Comparison of ENCODE assay signal across 7 cellular contexts in genomic region chr16:424033-424622, GRCh38. TPM values are rescaled to one million over a fixed set of nuclear protein-coding genes. Genes with fewer than 3 reads are reported as not detected.
DNase-seq lines count a peak whose midpoint lies in the region; ATAC-seq, FAIRE-seq and TF ChIP-seq lines count a peak whose summit lies in the region.

No MANE protein-coding gene starts in this region.

- DNase-seq in GM12891 (ENCODE audit: insufficient read length, low spot score) (no peak), substantia nigra (lab: John Stamatoyannopoulos, UW) (peak in 23 of 49 donors; percentile 5 to 73 (median 37)), DMS114 treated with DMSO at 0.1 percent for 48 hours (lab: John Stamatoyannopoulos, UW; ENCODE audit: unreplicated experiment) (no peak)

- no peaks in the 10 kb centered on the region; the same call in 1 of the 2 replicates for H3K36me3 ChIP-seq in OCI-LY1 (ENCODE audit: insufficient read depth, low read length)
- no peaks in the 10 kb centered on the region for H3K36me3 ChIP-seq in liver (ENCODE audit: control insufficient read depth in 4 of 4, insufficient read depth in 3 of 4, low read depth in 1 of 4, low read length in 3 of 4)

- peak overlapping the region; percentile 74; the same call in 1 of the 2 replicates for H3K4me2 ChIP-seq in OCI-LY1 (ENCODE audit: low read length)

- H3K27me3 ChIP-seq in OCI-LY1 (ENCODE audit: insufficient read depth, low read length) (peaks cover 13% of the 10 kb centered on the region), liver (ENCODE audit: control insufficient read depth in 4 of 4, insufficient read depth in 4 of 4, low read length in 3 of 4) (no peaks in the 10 kb centered on the region)

- H3K4me3 ChIP-seq in OCI-LY1 (ENCODE audit: low read depth, low read length, poor library complexity, severe bottlenecking) (peak overlapping the region; percentile 60), liver (ENCODE audit: low read depth in 1 of 3, low read length in 3 of 3) (peak overlapping the region; percentile 26 to 88 (median 81))

- ATAC-seq in GM19455 (IDR thresholded peaks at IDR 0.05; ENCODE audit: unreplicated experiment), result no peak

- H3F3A ChIP-seq in OCI-LY1 (ENCODE audit: insufficient read depth, low read length), result no peaks in the 10 kb centered on the region

- no peak for TF ChIP-seq POLR2A in GM12891 (IDR thresholded peaks at IDR 0.05; ENCODE audit: low read depth, low read length)

- 45% methylated on average over 20 of the region's 20 CpGs for WGBS in liver

- H3K9me3 ChIP-seq in OCI-LY1 (ENCODE audit: low read length) (no peaks in the 10 kb centered on the region), liver (ENCODE audit: control insufficient read depth in 4 of 4, low read length in 3 of 4) (no peaks in the 10 kb centered on the region)

- no peaks in the 10 kb centered on the region for H3K9me2 ChIP-seq in OCI-LY1 (ENCODE audit: low read depth, low read length)

- FAIRE-seq in GM12891 (lab: Jason Lieb, UNC), result peak; percentile 33

- no peak for TF ChIP-seq RAD21 in liver (IDR thresholded peaks at IDR 0.05)

- TF ChIP-seq CTCF in OCI-LY1 (IDR thresholded peaks at IDR 0.05; ENCODE audit: low read length) (no peak), liver (IDR thresholded peaks at IDR 0.05; ENCODE audit: low read depth, low read length, missing input control) (no peak)

- H3K79me2 ChIP-seq in OCI-LY1 (ENCODE audit: insufficient read depth, low read length), result no peaks in the 10 kb centered on the region

- no peak overlapping the region for H2AFZ ChIP-seq in OCI-LY1 (ENCODE audit: low read length)

- H3K9ac ChIP-seq in OCI-LY1 (ENCODE audit: low read length) (no peak overlapping the region), liver (ENCODE audit: low read depth in 1 of 2, low read length in 2 of 2) (no peak overlapping the region)

- H3K4me1 ChIP-seq in OCI-LY1 (ENCODE audit: insufficient read depth, low read length, severe bottlenecking) (peaks cover 29% of the 10 kb centered on the region), liver (ENCODE audit: control insufficient read depth in 4 of 4, insufficient read depth in 4 of 4, low read length in 3 of 4) (peaks cover 5 to 25% (median 19%) of the 10 kb centered on the region in 4 donors)

- no peak overlapping the region for H3K27ac ChIP-seq in OCI-LY1 (ENCODE audit: low read depth, low read length, poor library complexity, severe bottlenecking)
- peak overlapping the region; percentile 91 for H3K27ac ChIP-seq in cingulate gyrus (ENCODE audit: low read depth, low read length)
- H3K27ac ChIP-seq in liver (ENCODE audit: low read depth in 1 of 2, low read length in 2 of 2), result peak overlapping the region; percentile 93 to 95
- H3K27ac ChIP-seq in substantia nigra (ENCODE audit: low read depth, low read length, poor library complexity, severe bottlenecking), result peak overlapping the region; percentile 83

- H4K20me1 ChIP-seq in OCI-LY1 (ENCODE audit: insufficient read depth, low read length), result no peaks in the 10 kb centered on the region

TF ChIP-seq in GM12891, 5 proteins besides CTCF, POLR2A, EP300 and RAD21:
- TF ChIP-seq PAX5 (IDR thresholded peaks at IDR 0.05; ENCODE audit: insufficient read depth, low read length, severe bottlenecking) (no peak), POLR2AphosphoS5 (IDR thresholded peaks at IDR 0.05; ENCODE audit: low read depth, low read length) (no peak)
TF ChIP-seq in GM12891: peak in this region for 0.

TF ChIP-seq in liver, 16 proteins besides CTCF, POLR2A, EP300 and RAD21:
- TF ChIP-seq RXRA (IDR thresholded peaks at IDR 0.05) (peak in 1 of 2 donors; percentile 59), JUND (IDR thresholded peaks at IDR 0.05) (peak; percentile 83 to 98), HNF4A (conservative IDR thresholded peaks at IDR 0.05) (peak in 1 of 2 donors; percentile 52), MAX (IDR thresholded peaks at IDR 0.05) (peak; percentile 30), FOXA1 (IDR thresholded peaks at IDR 0.05) (no peak), SP1 (IDR thresholded peaks at IDR 0.05) (no peak), GABPA (IDR thresholded peaks at IDR 0.05 in 1 of 2, conservative IDR thresholded peaks at IDR 0.05 in 1 of 2) (no peak), YY1 (IDR thresholded peaks at IDR 0.05) (peak; percentile 65), FOXA2 (IDR thresholded peaks at IDR 0.05) (no peak), TAF1 (conservative IDR thresholded peaks at IDR 0.05) (no peak), EGR1 (IDR thresholded peaks at IDR 0.05; ENCODE audit: low read depth in 2 of 2) (no peak), ZBTB33 (IDR thresholded peaks at IDR 0.05) (peak; percentile 49), NR2F2 (IDR thresholded peaks at IDR 0.05) (no peak), HNF4G (IDR thresholded peaks at IDR 0.05) (no peak)
- TF ChIP-seq, protein P1, sequence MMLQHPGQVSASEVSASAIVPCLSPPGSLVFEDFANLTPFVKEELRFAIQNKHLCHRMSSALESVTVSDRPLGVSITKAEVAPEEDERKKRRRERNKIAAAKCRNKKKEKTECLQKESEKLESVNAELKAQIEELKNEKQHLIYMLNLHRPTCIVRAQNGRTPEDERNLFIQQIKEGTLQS (IDR thresholded peaks at IDR 0.05), result no peak
- TF ChIP-seq, protein P2, sequence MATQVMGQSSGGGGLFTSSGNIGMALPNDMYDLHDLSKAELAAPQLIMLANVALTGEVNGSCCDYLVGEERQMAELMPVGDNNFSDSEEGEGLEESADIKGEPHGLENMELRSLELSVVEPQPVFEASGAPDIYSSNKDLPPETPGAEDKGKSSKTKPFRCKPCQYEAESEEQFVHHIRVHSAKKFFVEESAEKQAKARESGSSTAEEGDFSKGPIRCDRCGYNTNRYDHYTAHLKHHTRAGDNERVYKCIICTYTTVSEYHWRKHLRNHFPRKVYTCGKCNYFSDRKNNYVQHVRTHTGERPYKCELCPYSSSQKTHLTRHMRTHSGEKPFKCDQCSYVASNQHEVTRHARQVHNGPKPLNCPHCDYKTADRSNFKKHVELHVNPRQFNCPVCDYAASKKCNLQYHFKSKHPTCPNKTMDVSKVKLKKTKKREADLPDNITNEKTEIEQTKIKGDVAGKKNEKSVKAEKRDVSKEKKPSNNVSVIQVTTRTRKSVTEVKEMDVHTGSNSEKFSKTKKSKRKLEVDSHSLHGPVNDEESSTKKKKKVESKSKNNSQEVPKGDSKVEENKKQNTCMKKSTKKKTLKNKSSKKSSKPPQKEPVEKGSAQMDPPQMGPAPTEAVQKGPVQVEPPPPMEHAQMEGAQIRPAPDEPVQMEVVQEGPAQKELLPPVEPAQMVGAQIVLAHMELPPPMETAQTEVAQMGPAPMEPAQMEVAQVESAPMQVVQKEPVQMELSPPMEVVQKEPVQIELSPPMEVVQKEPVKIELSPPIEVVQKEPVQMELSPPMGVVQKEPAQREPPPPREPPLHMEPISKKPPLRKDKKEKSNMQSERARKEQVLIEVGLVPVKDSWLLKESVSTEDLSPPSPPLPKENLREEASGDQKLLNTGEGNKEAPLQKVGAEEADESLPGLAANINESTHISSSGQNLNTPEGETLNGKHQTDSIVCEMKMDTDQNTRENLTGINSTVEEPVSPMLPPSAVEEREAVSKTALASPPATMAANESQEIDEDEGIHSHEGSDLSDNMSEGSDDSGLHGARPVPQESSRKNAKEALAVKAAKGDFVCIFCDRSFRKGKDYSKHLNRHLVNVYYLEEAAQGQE (IDR thresholded peaks at IDR 0.05), result peak; percentile 18

RNA-seq across cellular contexts. Expression of gene RAB11FIP3, which starts 1.3 kb away (rescaled TPM):
- polyA plus RNA-seq in GM12891 (2012; ENCODE audit: low read depth, missing spikeins), result 11.2 TPM
- total RNA-seq in liver, result 10 to 100 TPM in 1 of 2 donors, 1 to 10 TPM in 1; 8.8 to 29.4 TPM
- 10 to 100 TPM in 1 of 2 donors, 1 to 10 TPM in 1; 3.5 to 22.6 TPM for polyA plus RNA-seq in liver

RNA-seq across cellular contexts. Expression of gene DECR2, which starts 22.4 kb away (rescaled TPM):
- 8.3 TPM for polyA plus RNA-seq in GM12891 (2012; ENCODE audit: low read depth, missing spikeins)
- total RNA-seq in liver, result 100 to 1,000 TPM in 1 of 2 donors, 10 to 100 TPM in 1; 42.2 to 119 TPM
- 100 to 1,000 TPM; 133 to 210 TPM for polyA plus RNA-seq in liver

RNA-seq across cellular contexts. Expression of gene NME4, which starts 27.1 kb away (rescaled TPM):
- 97.2 TPM for polyA plus RNA-seq in GM12891 (2012; ENCODE audit: low read depth, missing spikeins)
- total RNA-seq in liver, result 10 to 100 TPM; 39.2 to 91.4 TPM
- polyA plus RNA-seq in liver, result 100 to 1,000 TPM in 1 of 2 donors, 10 to 100 TPM in 1; 76.4 to 118 TPM

RNA-seq across cellular contexts. Expression of gene PGAP6, which starts 42.4 kb away (rescaled TPM):
- 19.7 TPM for polyA plus RNA-seq in GM12891 (2012; ENCODE audit: low read depth, missing spikeins)
- total RNA-seq in liver, result 10 to 100 TPM; 34.4 to 41.7 TPM
- 10 to 100 TPM; 18.9 to 50.5 TPM for polyA plus RNA-seq in liver

RNA-seq across cellular contexts. Expression of gene MRPL28, which starts 53.8 kb away (rescaled TPM):
- polyA plus RNA-seq in GM12891 (2012; ENCODE audit: low read depth, missing spikeins), result 62.7 TPM
- total RNA-seq in liver, result 10 to 100 TPM; 28.3 to 41.5 TPM
- 10 to 100 TPM; 58.6 to 63.4 TPM for polyA plus RNA-seq in liver
